Comparison of ENCODE assay signal across 23 cellular contexts in genomic region chr4:99657801-99658200, GRCh38. TPM values are rescaled to one million over a fixed set of nuclear protein-coding genes. Genes with fewer than 3 reads are reported as not detected.
A peak's percentile ranks its signal among the peaks of the same experiment; 100 is the strongest.
DNase-seq lines count a peak whose midpoint lies in the region; ATAC-seq and TF ChIP-seq lines count a peak whose summit lies in the region.
"Had no signal": no experiment of that assay in that cellular context is flagged by ENCODE, and none has a peak within 500 bp of the region (broad histone marks: within the 10 kb centered on the region; RNA-seq: fewer than 3 reads in every experiment).

TSS of gene C4orf54 (minus strand) at chr4:99657828. CDS start at chr4:99654648, 3,180 bp downstream.

- intact Hi-C loops in adrenal gland (cut with DNase I), result no loop called here
- intact Hi-C loops in right cardiac atrium (cut with DNase I), result no loop called here

- peak in 1 of 2 donors; percentile 38 for ATAC-seq in right cardiac atrium
- ATAC-seq in HG03039 (IDR thresholded peaks at IDR 0.05; ENCODE audit: unreplicated experiment), result no peak
- ATAC-seq: activated T-helper 17 cell treated with anti-CD3 and anti-CD28 coated beads, Interleukin-2, amount 50 U/mL, for 72 hours; HCT116; stimulated activated naive CD8-positive, alpha-beta T cell treated with anti-CD3 and anti-CD28 coated beads, Interleukin-15, Interleukin-2, amounts not matched to agents 100 U/mL and 50 U/mL, for 24 hours had no signal

- 42 to 58% (median 49%) methylated on average over 1 of the region's 1 CpG for WGBS in adrenal gland, 4 donors
- 58% methylated on average over 1 of the region's 1 CpG for WGBS in right cardiac atrium

- H3K27me3 ChIP-seq in adrenal gland (no peaks in the 10 kb centered on the region), right cardiac atrium (ENCODE audit: control insufficient read depth, insufficient read depth) (no peaks in the 10 kb centered on the region)
- H3K27me3 ChIP-seq: tibial artery had no signal

- H3K27ac ChIP-seq in adrenal gland, result peak within 1 kb of the TSS in 3 of 5 donors; percentile 2 to 48 (median 45)
- H3K27ac ChIP-seq in right cardiac atrium (ENCODE audit: low read length), result peak within 1 kb of the TSS; percentile 84
- H3K27ac ChIP-seq in substantia nigra (ENCODE audit: low read depth, low read length, poor library complexity, severe bottlenecking), result no peak within 1 kb of the TSS

- DNase-seq in HPDE6-E6E7 (ENCODE audit: extremely low spot score) (peak; percentile 49), adrenal gland (no peak), right cardiac atrium (no peak), renal cortical epithelial cell (ENCODE audit: low read depth) (peak; percentile 82), DMS79 treated with DMSO at 0.1 percent for 48 hours (lab: John Stamatoyannopoulos, UW) (no peak), substantia nigra (lab: John Stamatoyannopoulos, UW) (no peak)
- DNase-seq in activated CD4-positive, alpha-beta T cell treated with anti-CD3 and anti-CD28 coated beads for 4 hours, result no peak
- DNase-seq: activated CD4-positive, alpha-beta T cell treated with anti-CD3 and anti-CD28 coated beads, Interleukin-2, amount 50 U/mL, for 4 hours; anterior cingulate cortex; Calu3; islet precursor cell; mesenchymal stem cell; NCI-H1092; NCI-H187 treated with DMSO at 0.1 percent for 48 hours; NCI-H69; occipital lobe; stimulated activated naive CD8-positive, alpha-beta T cell treated with anti-CD3 and anti-CD28 coated beads, Interleukin-15, Interleukin-2, amounts not matched to agents 100 U/mL and 50 U/mL, for 24 hours; tibial artery had no signal

- TF ChIP-seq POLR2A in adrenal gland (IDR thresholded peaks at IDR 0.05), result no peak

- H3K36me3 ChIP-seq in adrenal gland (replicated peaks in 1 of 2), result no peaks in the 10 kb centered on the region
- H3K36me3 ChIP-seq: tibial artery had no signal

- H3K4me1 ChIP-seq in adrenal gland (replicated peaks in 1 of 2), result peaks cover 4 to 26% of the 10 kb centered on the region in 2 donors
- peaks cover 3% of the 10 kb centered on the region for H3K4me1 ChIP-seq in right cardiac atrium (ENCODE audit: control insufficient read depth, insufficient read depth, low read length)

- no peak for TF ChIP-seq CTCF in adrenal gland (IDR thresholded peaks at IDR 0.05)

- H3K4me3 ChIP-seq in adrenal gland, result no peak within 1 kb of the TSS
- no peak within 1 kb of the TSS for H3K4me3 ChIP-seq in right cardiac atrium (ENCODE audit: low read length)
- H3K4me3 ChIP-seq: tibial artery had no signal

- no peaks in the 10 kb centered on the region for H3K9me3 ChIP-seq in adrenal gland (replicated peaks in 1 of 3)
- H3K9me3 ChIP-seq in right cardiac atrium (ENCODE audit: control insufficient read depth, low read length), result no peaks in the 10 kb centered on the region
- H3K9me3 ChIP-seq: tibial artery had no signal

RNA-seq across cellular contexts. Expression of gene C4orf54, which starts in this region (rescaled TPM):
- total RNA-seq in adrenal gland, result under 1 TPM in 7 of 8 donors, not detected in 1; under 0.01 to 0.37 (median 0.13) TPM
- under 1 TPM; 0.03 to 0.09 (median 0.08) TPM for polyA plus RNA-seq in adrenal gland
- total RNA-seq in right cardiac atrium, result 1 to 10 TPM in 2 of 4 donors, under 1 TPM in 2; 0.68 to 10.0 (median 1.4) TPM
- 2.2 TPM for polyA plus RNA-seq in right cardiac atrium
- total RNA-seq in renal cortical epithelial cell, result 0.05 TPM in 1 of 2 replicates, not detected in the other
- total RNA-seq: activated T-helper 17 cell treated with anti-CD3 and anti-CD28 coated beads, Interleukin-2, amount 50 U/mL, for 72 hours; Calu3; cerebellum had no signal
- polyA plus RNA-seq: CD14-positive monocyte had no signal

Comparison
In these comparisons a context has a peak if more than half of its experiments do, and no peak if none do; other contexts are left out.
1. Peak in DNase-seq in renal cortical epithelial cell; RNA of the gene not detected or under 1 TPM.